In the genomic region with DNA sequence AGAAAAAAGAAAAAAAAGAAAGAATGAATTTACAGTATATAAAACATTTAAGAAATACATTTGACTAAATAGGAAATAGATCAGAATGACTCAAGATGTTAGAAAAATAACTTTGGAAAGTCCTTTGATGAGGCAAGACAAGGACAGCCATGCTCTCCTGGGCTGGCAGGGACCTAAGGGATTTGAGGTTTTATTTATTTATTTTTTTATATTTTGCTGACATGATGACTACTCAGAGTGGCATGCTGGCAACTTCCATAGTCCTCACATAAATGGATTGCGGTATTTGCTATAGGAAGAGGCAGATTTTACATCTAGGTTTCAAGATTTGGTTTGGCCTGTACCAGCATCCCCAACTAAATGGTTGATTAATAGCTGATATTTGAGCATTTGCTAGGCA, we compare ENCODE assay signal across 18 cellular contexts. TPM values are rescaled to one million over a fixed set of nuclear protein-coding genes. Genes with fewer than 3 reads are reported as not detected.
DNase-seq lines count a peak whose midpoint lies in the region; ATAC-seq and TF ChIP-seq lines count a peak whose summit lies in the region.
"Had no signal": no experiment of that assay in that cellular context is flagged by ENCODE, and none has a peak within 500 bp of the region (broad histone marks: within the 10 kb centered on the region; RNA-seq: fewer than 3 reads in every experiment).

No MANE protein-coding gene starts in this region.

- no peak overlapping the region for H2AFZ ChIP-seq in fibroblast of lung (ENCODE audit: low read length)

- H3K4me3 ChIP-seq in fibroblast of lung (replicated peaks in 1 of 4; ENCODE audit: control extremely low read depth in 1 of 4, insufficient read depth in 1 of 4, low read depth in 3 of 4, low read length in 4 of 4) (no peak overlapping the region), skeletal muscle satellite cell (ENCODE audit: low read length) (no peak overlapping the region)
- H3K4me3 ChIP-seq: left ventricle myocardium inferior, uterus had no signal

- DNase-seq in HCEC 1CT, result peak; percentile 89
- peak; percentile 40 for DNase-seq in T1000 (lab: John Stamatoyannopoulos, UW)
- peak; percentile 53 to 58 for DNase-seq in fibroblast of lung (ENCODE audit: low read depth in 2 of 2)
- DNase-seq in activated CD4-positive, alpha-beta T cell treated with anti-CD3 and anti-CD28 coated beads for 4 hours, result no peak
- DNase-seq in NCI-H524 (lab: John Stamatoyannopoulos, UW), result no peak
- no peak for DNase-seq in left colon
- DNase-seq: activated CD4-positive, alpha-beta T cell treated with anti-CD3 and anti-CD28 coated beads for 1 hour; activated CD8-positive, alpha-beta memory T cell treated with anti-CD3 and anti-CD28 coated beads, Interleukin-2, amount 50 U/mL, for 4 hours; CD4-positive, alpha-beta memory T cell; hypothalamus; Kasumi-1; left ventricle myocardium inferior; NCI-H2029; NCI-H526; posterior cingulate gyrus; stimulated activated naive CD8-positive, alpha-beta T cell treated with anti-CD3 and anti-CD28 coated beads, Interleukin-15, amount 100 ng/mL, for 72 hours; uterus had no signal

- H3K27me3 ChIP-seq in fibroblast of lung (ENCODE audit: control insufficient read depth, insufficient read depth, low read length), result no peaks in the 10 kb centered on the region
- H3K27me3 ChIP-seq in skeletal muscle satellite cell (ENCODE audit: control insufficient read depth, insufficient read depth, low read length), result no peaks in the 10 kb centered on the region
- H3K27me3 ChIP-seq: uterus had no signal

- intact Hi-C loops in left colon (cut with DNase I, micrococcal nuclease), result no loop called here

- TF ChIP-seq CTCF in fibroblast of lung (conservative IDR thresholded peaks at IDR 0.05 in 1 of 2, IDR thresholded peaks at IDR 0.05 in 1 of 2; ENCODE audit: low read depth in 1 of 2, low read length in 2 of 2), result no peak

- no peaks in the 10 kb centered on the region for H4K20me1 ChIP-seq in fibroblast of lung (ENCODE audit: control insufficient read depth, extremely low read depth, insufficient read depth, low read length)

- no peaks in the 10 kb centered on the region for H3K79me2 ChIP-seq in fibroblast of lung (ENCODE audit: control insufficient read depth, insufficient read depth, low read length)

- H3K36me3 ChIP-seq in fibroblast of lung (ENCODE audit: control insufficient read depth, insufficient read depth, low read length) (no peaks in the 10 kb centered on the region), skeletal muscle satellite cell (ENCODE audit: insufficient read depth, low read length) (no peaks in the 10 kb centered on the region)
- H3K36me3 ChIP-seq: left ventricle myocardium inferior, uterus had no signal

- no peak overlapping the region for H3K4me2 ChIP-seq in fibroblast of lung (ENCODE audit: extremely low read depth, insufficient read depth, low read length)
- peak overlapping the region; percentile 51 for H3K4me2 ChIP-seq in skeletal muscle satellite cell (ENCODE audit: low read length)

- no peaks in the 10 kb centered on the region for H3K4me1 ChIP-seq in fibroblast of lung (ENCODE audit: control insufficient read depth, extremely low read depth, insufficient read depth, low read length)
- H3K4me1 ChIP-seq in skeletal muscle satellite cell (ENCODE audit: control insufficient read depth, insufficient read depth, low read length), result peaks cover 29% of the 10 kb centered on the region
- H3K4me1 ChIP-seq: left ventricle myocardium inferior, uterus had no signal

- no peak overlapping the region for H3K27ac ChIP-seq in fibroblast of lung (ENCODE audit: insufficient read depth, low read length)
- H3K27ac ChIP-seq: left ventricle myocardium inferior, uterus had no signal

- H3K9ac ChIP-seq in fibroblast of lung (ENCODE audit: insufficient read depth, low read length) (no peak overlapping the region), skeletal muscle satellite cell (ENCODE audit: low read depth, low read length) (no peak overlapping the region)

- H3K9me3 ChIP-seq in fibroblast of lung (ENCODE audit: control insufficient read depth, insufficient read depth, low read depth, low read length) (no peaks in the 10 kb centered on the region), skeletal muscle satellite cell (replicated peaks; ENCODE audit: low read length) (no peaks in the 10 kb centered on the region)
- H3K9me3 ChIP-seq: uterus had no signal

- no peak for ATAC-seq in left colon
- ATAC-seq: stimulated activated naive CD8-positive, alpha-beta T cell treated with anti-CD3 and anti-CD28 coated beads, Interleukin-15, amount 100 ng/mL, for 72 hours had no signal

RNA-seq across cellular contexts. Expression of a gene that starts 17.7 kb away (rescaled TPM):
- total RNA-seq in fibroblast of lung (under 0.01 and 0.17 TPM in 2 replicates), left colon (1 to 10 TPM in 1 of 2 donors, under 1 TPM in 1; 0.84 to 1.5 TPM)
- 0.38 and 0.75 TPM in 2 replicates for polyA plus RNA-seq in fibroblast of lung
- polyA plus RNA-seq in fibroblast of lung (2012), result 0.23 and 0.29 TPM in 2 replicates
- polyA minus RNA-seq in fibroblast of lung (ENCODE audit: low replicate concordance), result 0.15 TPM in 1 of 2 replicates, not detected in the other
- 0.22 and 0.51 TPM in 2 replicates for total RNA-seq in skeletal muscle satellite cell (2012; rRNA removed)
- total RNA-seq: CD4-positive, alpha-beta memory T cell had no signal
- polyA plus RNA-seq: CD4-positive, alpha-beta memory T cell had no signal

Comparison
In these comparisons a context has a peak if more than half of its experiments do, and no peak if none do; other contexts are left out.
1. DNase-seq: peak in HCEC 1CT (single experiment), T1000 (single experiment) and fibroblast of lung (2 of 2); none in activated CD4-positive, alpha-beta T cell treated with anti-CD3 and anti-CD28 coated beads for 4 hours (0 of 2), NCI-H524 (0 of 2) and left colon (0 of 2).